In the genomic region with DNA sequence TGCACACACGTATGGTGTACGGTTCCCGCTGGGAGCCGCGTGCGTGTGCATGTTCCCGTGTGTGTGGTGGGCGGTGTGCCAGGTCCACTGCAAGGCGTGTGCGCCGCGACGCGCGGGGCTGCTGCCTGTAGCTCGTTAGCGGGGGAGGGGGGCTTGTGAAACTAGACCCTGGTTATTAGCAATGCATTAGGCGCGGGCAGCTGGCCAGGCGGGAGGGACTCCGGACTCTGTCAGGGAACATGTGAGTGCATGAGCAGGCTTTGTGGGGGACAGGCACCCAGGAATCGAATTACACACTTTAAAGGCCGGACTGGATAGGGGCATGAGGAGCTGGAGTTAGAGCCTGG, we compare ENCODE assay signal across 1 cellular context.
TF ChIP-seq lines count a peak whose summit lies in the region.

No MANE protein-coding gene starts in this region.

TF ChIP-seq in H1, 55 proteins besides CTCF, POLR2A, EP300 and RAD21:
- TF ChIP-seq RFX5 (IDR thresholded peaks at IDR 0.05; ENCODE audit: borderline replicate concordance, low read depth, low read length) (no peak), KDM4A (IDR thresholded peaks at IDR 0.05; ENCODE audit: low read depth, low read length, severe bottlenecking) (no peak), TEAD4 (IDR thresholded peaks at IDR 0.05; ENCODE audit: low read depth, low read length) (no peak), CBX8 (IDR thresholded peaks at IDR 0.05; ENCODE audit: borderline replicate concordance, low read depth, low read length) (no peak), GTF2F1 (IDR thresholded peaks at IDR 0.05; ENCODE audit: borderline replicate concordance, low read depth, low read length) (no peak), RBBP5 (IDR thresholded peaks at IDR 0.05; ENCODE audit: borderline replicate concordance, low read depth, low read length) (no peak), SIRT6 (IDR thresholded peaks at IDR 0.05; ENCODE audit: low read length) (no peak), JUN (IDR thresholded peaks at IDR 0.05; ENCODE audit: low read depth, low read length) (no peak), CEBPB (IDR thresholded peaks at IDR 0.05; ENCODE audit: low read depth, low read length) (no peak), CBX5 (IDR thresholded peaks at IDR 0.05; ENCODE audit: low read depth, low read length) (no peak), FOSL1 (IDR thresholded peaks at IDR 0.05; ENCODE audit: insufficient read depth, low read depth, low read length) (no peak)
- TF ChIP-seq, protein P1, sequence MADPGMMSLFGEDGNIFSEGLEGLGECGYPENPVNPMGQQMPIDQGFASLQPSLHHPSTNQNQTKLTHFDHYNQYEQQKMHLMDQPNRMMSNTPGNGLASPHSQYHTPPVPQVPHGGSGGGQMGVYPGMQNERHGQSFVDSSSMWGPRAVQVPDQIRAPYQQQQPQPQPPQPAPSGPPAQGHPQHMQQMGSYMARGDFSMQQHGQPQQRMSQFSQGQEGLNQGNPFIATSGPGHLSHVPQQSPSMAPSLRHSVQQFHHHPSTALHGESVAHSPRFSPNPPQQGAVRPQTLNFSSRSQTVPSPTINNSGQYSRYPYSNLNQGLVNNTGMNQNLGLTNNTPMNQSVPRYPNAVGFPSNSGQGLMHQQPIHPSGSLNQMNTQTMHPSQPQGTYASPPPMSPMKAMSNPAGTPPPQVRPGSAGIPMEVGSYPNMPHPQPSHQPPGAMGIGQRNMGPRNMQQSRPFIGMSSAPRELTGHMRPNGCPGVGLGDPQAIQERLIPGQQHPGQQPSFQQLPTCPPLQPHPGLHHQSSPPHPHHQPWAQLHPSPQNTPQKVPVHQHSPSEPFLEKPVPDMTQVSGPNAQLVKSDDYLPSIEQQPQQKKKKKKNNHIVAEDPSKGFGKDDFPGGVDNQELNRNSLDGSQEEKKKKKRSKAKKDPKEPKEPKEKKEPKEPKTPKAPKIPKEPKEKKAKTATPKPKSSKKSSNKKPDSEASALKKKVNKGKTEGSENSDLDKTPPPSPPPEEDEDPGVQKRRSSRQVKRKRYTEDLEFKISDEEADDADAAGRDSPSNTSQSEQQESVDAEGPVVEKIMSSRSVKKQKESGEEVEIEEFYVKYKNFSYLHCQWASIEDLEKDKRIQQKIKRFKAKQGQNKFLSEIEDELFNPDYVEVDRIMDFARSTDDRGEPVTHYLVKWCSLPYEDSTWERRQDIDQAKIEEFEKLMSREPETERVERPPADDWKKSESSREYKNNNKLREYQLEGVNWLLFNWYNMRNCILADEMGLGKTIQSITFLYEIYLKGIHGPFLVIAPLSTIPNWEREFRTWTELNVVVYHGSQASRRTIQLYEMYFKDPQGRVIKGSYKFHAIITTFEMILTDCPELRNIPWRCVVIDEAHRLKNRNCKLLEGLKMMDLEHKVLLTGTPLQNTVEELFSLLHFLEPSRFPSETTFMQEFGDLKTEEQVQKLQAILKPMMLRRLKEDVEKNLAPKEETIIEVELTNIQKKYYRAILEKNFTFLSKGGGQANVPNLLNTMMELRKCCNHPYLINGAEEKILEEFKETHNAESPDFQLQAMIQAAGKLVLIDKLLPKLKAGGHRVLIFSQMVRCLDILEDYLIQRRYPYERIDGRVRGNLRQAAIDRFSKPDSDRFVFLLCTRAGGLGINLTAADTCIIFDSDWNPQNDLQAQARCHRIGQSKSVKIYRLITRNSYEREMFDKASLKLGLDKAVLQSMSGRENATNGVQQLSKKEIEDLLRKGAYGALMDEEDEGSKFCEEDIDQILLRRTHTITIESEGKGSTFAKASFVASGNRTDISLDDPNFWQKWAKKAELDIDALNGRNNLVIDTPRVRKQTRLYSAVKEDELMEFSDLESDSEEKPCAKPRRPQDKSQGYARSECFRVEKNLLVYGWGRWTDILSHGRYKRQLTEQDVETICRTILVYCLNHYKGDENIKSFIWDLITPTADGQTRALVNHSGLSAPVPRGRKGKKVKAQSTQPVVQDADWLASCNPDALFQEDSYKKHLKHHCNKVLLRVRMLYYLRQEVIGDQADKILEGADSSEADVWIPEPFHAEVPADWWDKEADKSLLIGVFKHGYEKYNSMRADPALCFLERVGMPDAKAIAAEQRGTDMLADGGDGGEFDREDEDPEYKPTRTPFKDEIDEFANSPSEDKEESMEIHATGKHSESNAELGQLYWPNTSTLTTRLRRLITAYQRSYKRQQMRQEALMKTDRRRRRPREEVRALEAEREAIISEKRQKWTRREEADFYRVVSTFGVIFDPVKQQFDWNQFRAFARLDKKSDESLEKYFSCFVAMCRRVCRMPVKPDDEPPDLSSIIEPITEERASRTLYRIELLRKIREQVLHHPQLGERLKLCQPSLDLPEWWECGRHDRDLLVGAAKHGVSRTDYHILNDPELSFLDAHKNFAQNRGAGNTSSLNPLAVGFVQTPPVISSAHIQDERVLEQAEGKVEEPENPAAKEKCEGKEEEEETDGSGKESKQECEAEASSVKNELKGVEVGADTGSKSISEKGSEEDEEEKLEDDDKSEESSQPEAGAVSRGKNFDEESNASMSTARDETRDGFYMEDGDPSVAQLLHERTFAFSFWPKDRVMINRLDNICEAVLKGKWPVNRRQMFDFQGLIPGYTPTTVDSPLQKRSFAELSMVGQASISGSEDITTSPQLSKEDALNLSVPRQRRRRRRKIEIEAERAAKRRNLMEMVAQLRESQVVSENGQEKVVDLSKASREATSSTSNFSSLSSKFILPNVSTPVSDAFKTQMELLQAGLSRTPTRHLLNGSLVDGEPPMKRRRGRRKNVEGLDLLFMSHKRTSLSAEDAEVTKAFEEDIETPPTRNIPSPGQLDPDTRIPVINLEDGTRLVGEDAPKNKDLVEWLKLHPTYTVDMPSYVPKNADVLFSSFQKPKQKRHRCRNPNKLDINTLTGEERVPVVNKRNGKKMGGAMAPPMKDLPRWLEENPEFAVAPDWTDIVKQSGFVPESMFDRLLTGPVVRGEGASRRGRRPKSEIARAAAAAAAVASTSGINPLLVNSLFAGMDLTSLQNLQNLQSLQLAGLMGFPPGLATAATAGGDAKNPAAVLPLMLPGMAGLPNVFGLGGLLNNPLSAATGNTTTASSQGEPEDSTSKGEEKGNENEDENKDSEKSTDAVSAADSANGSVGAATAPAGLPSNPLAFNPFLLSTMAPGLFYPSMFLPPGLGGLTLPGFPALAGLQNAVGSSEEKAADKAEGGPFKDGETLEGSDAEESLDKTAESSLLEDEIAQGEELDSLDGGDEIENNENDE (IDR thresholded peaks at IDR 0.05; ENCODE audit: insufficient replicate concordance, low read length): no peak
TF ChIP-seq in H1: peak in this region for 0.
